In the genomic region with DNA sequence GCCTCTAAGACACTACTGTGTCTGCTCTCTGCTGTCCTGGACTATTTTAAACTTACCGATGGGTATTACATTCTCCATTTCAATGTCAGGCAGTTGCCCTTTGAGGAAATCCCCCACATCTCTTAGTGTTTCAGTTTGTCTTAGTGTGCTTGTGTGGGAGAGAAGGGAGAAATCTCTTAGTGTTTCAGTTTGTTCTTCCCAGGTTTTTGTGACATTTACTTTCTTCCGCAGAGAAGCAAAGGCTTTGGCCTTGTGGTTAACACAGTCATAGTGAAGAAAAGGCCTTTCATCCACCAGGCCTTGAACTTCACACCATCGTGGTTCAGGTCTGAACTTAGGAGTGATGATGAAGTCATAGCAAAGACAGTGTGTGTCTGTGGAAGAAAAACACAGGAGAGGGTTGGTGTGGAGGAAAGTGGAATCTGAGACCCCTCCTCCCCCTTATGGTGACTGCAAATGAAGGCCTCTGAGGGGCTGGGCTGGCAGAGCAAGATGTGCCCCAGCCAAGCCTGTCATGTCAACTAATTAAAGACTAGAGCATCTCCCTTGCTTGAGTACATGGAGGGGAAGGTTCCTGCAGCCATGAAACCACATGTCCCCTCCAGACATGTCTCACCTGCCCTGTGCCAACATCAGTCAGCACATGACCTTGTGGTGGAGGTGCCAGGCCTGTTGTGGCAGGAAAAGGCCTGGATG, we compare ENCODE assay signal across 10 cellular contexts. TPM values are rescaled to one million over a fixed set of nuclear protein-coding genes. Genes with fewer than 3 reads are reported as not detected.
DNase-seq lines count a peak whose midpoint lies in the region; ATAC-seq and FAIRE-seq lines count a peak whose summit lies in the region.
"Had no signal": no experiment of that assay in that cellular context is flagged by ENCODE, and none has a peak within 500 bp of the region (broad histone marks: within the 10 kb centered on the region; RNA-seq: fewer than 3 reads in every experiment).

No MANE protein-coding gene starts in this region.

- H3K4me1 ChIP-seq in CD4-positive, alpha-beta memory T cell (ENCODE audit: insufficient read depth, low read length): peaks cover 36% of the 10 kb centered on the region

- intact Hi-C loops in CD4-positive, alpha-beta memory T cell (cut with micrococcal nuclease): loop anchor here (10.0 kb wide), 1 partner anchor 1383 kb away; no protein-coding TSS in a partner anchor

- H3K36me3 Mint-ChIP-seq in CD4-positive, alpha-beta memory T cell: peaks cover 0 to 2% of the 10 kb centered on the region in 2 donors
- peaks cover 9% of the 10 kb centered on the region for H3K36me3 Mint-ChIP-seq in activated CD8-positive, alpha-beta T cell treated with anti-CD3 and anti-CD28 coated beads, Interleukin-2, amount 10 ng/mL, durations not matched to agents 7 days and 5 days (ENCODE audit: low read depth)

- DNase-seq in CD4-positive, alpha-beta memory T cell: peak in 1 of 5 donors; percentile 59
- peak; percentile 47 for DNase-seq in activated CD8-positive, alpha-beta T cell treated with anti-CD3 and anti-CD28 coated beads, Interleukin-2, amount 10 ng/mL, durations not matched to agents 7 days and 5 days
- DNase-seq in NCI-H1105 (lab: John Stamatoyannopoulos, UW) (no peak), COLO668 (lab: John Stamatoyannopoulos, UW; ENCODE audit: unreplicated experiment) (no peak), HTR-8/SVneo (ENCODE audit: insufficient read length, low spot score) (no peak)
- DNase-seq in activated CD4-positive, CD25-positive, alpha-beta regulatory T cell treated with anti-CD3 and anti-CD28 coated beads, Interleukin-2, amount 50 U/mL, for 72 hours: no peak

- peaks cover 15 to 53% (median 32%) of the 10 kb centered on the region in 4 donors for H3K4me1 Mint-ChIP-seq in CD4-positive, alpha-beta memory T cell
- peaks cover 49% of the 10 kb centered on the region for H3K4me1 Mint-ChIP-seq in activated CD8-positive, alpha-beta T cell treated with anti-CD3 and anti-CD28 coated beads, Interleukin-2, amount 10 ng/mL, durations not matched to agents 7 days and 5 days (ENCODE audit: low read depth)

- peaks cover 12 to 14% of the 10 kb centered on the region in 2 donors for H3K27me3 Mint-ChIP-seq in CD4-positive, alpha-beta memory T cell
- peaks cover 28% of the 10 kb centered on the region for H3K27me3 Mint-ChIP-seq in activated CD8-positive, alpha-beta T cell treated with anti-CD3 and anti-CD28 coated beads, Interleukin-2, amount 10 ng/mL, durations not matched to agents 7 days and 5 days (ENCODE audit: low read depth)

- no peak for FAIRE-seq in HTR-8/SVneo (lab: Jason Lieb, UNC)

- no peaks in the 10 kb centered on the region for H3K27me3 ChIP-seq in CD4-positive, alpha-beta memory T cell (ENCODE audit: insufficient read depth, low read length)

- CTCF ChIA-PET in CD4-positive, alpha-beta memory T cell (lab: Charles Lee; ENCODE audit: partially characterized antibody): no interaction called here
- CTCF ChIA-PET in activated CD8-positive, alpha-beta T cell treated with anti-CD3 and anti-CD28 coated beads, Interleukin-2, amount 10 ng/mL, durations not matched to agents 7 days and 5 days (lab: Charles Lee): no interaction called here

- H3K27ac ChIP-seq in CD4-positive, alpha-beta memory T cell (ENCODE audit: low read depth, low read length): no peak overlapping the region
- H3K27ac ChIP-seq: VCaP had no signal

- H3K9me3 ChIP-seq in CD4-positive, alpha-beta memory T cell (ENCODE audit: control insufficient read depth in 1 of 2, low read length in 2 of 2): no peaks in the 10 kb centered on the region

- H3K9me3 Mint-ChIP-seq in CD4-positive, alpha-beta memory T cell: peaks cover 0 to 2% (median 0%) of the 10 kb centered on the region in 8 donors
- H3K9me3 Mint-ChIP-seq in activated CD8-positive, alpha-beta T cell treated with anti-CD3 and anti-CD28 coated beads, Interleukin-2, amount 10 ng/mL, durations not matched to agents 7 days and 5 days (ENCODE audit: insufficient read depth): no peaks in the 10 kb centered on the region

- H3K27ac Mint-ChIP-seq in CD4-positive, alpha-beta memory T cell: peak overlapping the region in 5 of 7 donors; percentile 11 to 59 (median 43)
- H3K27ac Mint-ChIP-seq in activated CD8-positive, alpha-beta T cell treated with anti-CD3 and anti-CD28 coated beads, Interleukin-2, amount 10 ng/mL, durations not matched to agents 7 days and 5 days: peak overlapping the region; percentile 22

- peak overlapping the region in 1 of 8 donors; percentile 12 for H3K4me3 Mint-ChIP-seq in CD4-positive, alpha-beta memory T cell
- H3K4me3 Mint-ChIP-seq in activated CD8-positive, alpha-beta T cell treated with anti-CD3 and anti-CD28 coated beads, Interleukin-2, amount 10 ng/mL, durations not matched to agents 7 days and 5 days: no peak overlapping the region

- peak; percentile 47 for ATAC-seq in GM18867 (IDR thresholded peaks at IDR 0.05; ENCODE audit: unreplicated experiment)
- peak; percentile 52 for ATAC-seq in HG02798 (IDR thresholded peaks at IDR 0.05; ENCODE audit: poor library complexity, unreplicated experiment)
- no peak for ATAC-seq in activated CD8-positive, alpha-beta T cell treated with anti-CD3 and anti-CD28 coated beads, Interleukin-2, amount 10 ng/mL, durations not matched to agents 7 days and 5 days

- POLR2A ChIA-PET in CD4-positive, alpha-beta memory T cell (lab: Charles Lee; ENCODE audit: partially characterized antibody): no interaction called here
- POLR2A ChIA-PET in activated CD8-positive, alpha-beta T cell treated with anti-CD3 and anti-CD28 coated beads, Interleukin-2, amount 10 ng/mL, durations not matched to agents 7 days and 5 days (lab: Charles Lee): no interaction called here

- no peaks in the 10 kb centered on the region for H3K36me3 ChIP-seq in CD4-positive, alpha-beta memory T cell (ENCODE audit: insufficient read depth, low read length)

- H3K4me3 ChIP-seq in CD4-positive, alpha-beta memory T cell (ENCODE audit: low read length in 2 of 2): no peak overlapping the region

RNA-seq across cellular contexts. Expression of a gene that starts 23.9 kb away (rescaled TPM):
- total RNA-seq in CD4-positive, alpha-beta memory T cell: not detected
- not detected for polyA plus RNA-seq in CD4-positive, alpha-beta memory T cell
- not detected for total RNA-seq in activated CD8-positive, alpha-beta T cell treated with anti-CD3 and anti-CD28 coated beads, Interleukin-2, amount 10 ng/mL, durations not matched to agents 7 days and 5 days
- polyA plus RNA-seq: BJ had no signal

RNA-seq across cellular contexts. Expression of a gene that starts 37.7 kb away (rescaled TPM):
- total RNA-seq in CD4-positive, alpha-beta memory T cell: not detected
- polyA plus RNA-seq in CD4-positive, alpha-beta memory T cell: not detected
- total RNA-seq in activated CD8-positive, alpha-beta T cell treated with anti-CD3 and anti-CD28 coated beads, Interleukin-2, amount 10 ng/mL, durations not matched to agents 7 days and 5 days: under 1 TPM; 0.65 to 0.71 TPM

RNA-seq across cellular contexts. Expression of a gene that starts 59.6 kb away (rescaled TPM):
- not detected for total RNA-seq in CD4-positive, alpha-beta memory T cell
- 1 to 10 TPM in 1 of 2 donors, under 1 TPM in 1; 0.28 to 1.1 TPM for polyA plus RNA-seq in CD4-positive, alpha-beta memory T cell
- total RNA-seq in activated CD8-positive, alpha-beta T cell treated with anti-CD3 and anti-CD28 coated beads, Interleukin-2, amount 10 ng/mL, durations not matched to agents 7 days and 5 days: under 1 TPM; 0.40 to 0.60 TPM
